In genomic region chr1:19209990-19210771, GRCh38 we compare ENCODE assay signal across 1 cellular context.
A peak's percentile ranks its signal among the peaks of the same experiment; 100 is the strongest.
TF ChIP-seq lines count a peak whose summit lies in the region.

Gene UBR4, minus strand, starts transcription at chr1:19210266. Its CDS starts 18 bp downstream, at chr1:19210248.

TF ChIP-seq in HepG2, 621 proteins besides CTCF, POLR2A, EP300 and RAD21 (continued from another document and continues in another):
- TF ChIP-seq PBX2 (CRISPR knock-in tag; IDR thresholded peaks at IDR 0.05), result no peak
- TF ChIP-seq HOMEZ (CRISPR knock-in tag; IDR thresholded peaks at IDR 0.05; ENCODE audit: low read depth), result peak; percentile 53
- TF ChIP-seq SCMH1 (CRISPR knock-in tag; IDR thresholded peaks at IDR 0.05; ENCODE audit: borderline replicate concordance), result no peak
- no peak for TF ChIP-seq ZNF549 (CRISPR knock-in tag; IDR thresholded peaks at IDR 0.05)
- TF ChIP-seq ZNF3 (CRISPR knock-in tag; IDR thresholded peaks at IDR 0.05), result no peak
- TF ChIP-seq YEATS4 (CRISPR knock-in tag; IDR thresholded peaks at IDR 0.05; ENCODE audit: borderline replicate concordance), result peak; percentile 85; the same call in 1 of the 2 replicates
- TF ChIP-seq SNAI1 (CRISPR knock-in tag; IDR thresholded peaks at IDR 0.05; ENCODE audit: borderline replicate concordance), result peak; percentile 75
- peak; percentile 51; the same call in 1 of the 2 replicates for TF ChIP-seq ZNF709 (CRISPR knock-in tag; IDR thresholded peaks at IDR 0.05)
- peak; percentile 76; the same call in 1 of the 2 replicates for TF ChIP-seq TP53 (CRISPR knock-in tag; conservative IDR thresholded peaks at IDR 0.05)
- TF ChIP-seq SMAD9 (CRISPR knock-in tag; IDR thresholded peaks at IDR 0.05), result peak; percentile 4; the same call in 1 of the 2 replicates
- TF ChIP-seq PTBP1 (IDR thresholded peaks at IDR 0.05; ENCODE audit: low read depth, low read length, poor library complexity, severe bottlenecking), result no peak
- peak; percentile 78; the same call in 1 of the 2 replicates for TF ChIP-seq ZNF710 (CRISPR knock-in tag; IDR thresholded peaks at IDR 0.05; ENCODE audit: borderline replicate concordance)
- TF ChIP-seq MYC (CRISPR knock-in tag; IDR thresholded peaks at IDR 0.05; ENCODE audit: borderline replicate concordance), result peak; percentile 95
- peak; percentile 44; the same call in 1 of the 2 replicates for TF ChIP-seq ZNF44 (CRISPR knock-in tag; IDR thresholded peaks at IDR 0.05)
- TF ChIP-seq ZNF576 (CRISPR knock-in tag; IDR thresholded peaks at IDR 0.05), result no peak
- TF ChIP-seq ZNF615 (CRISPR knock-in tag; IDR thresholded peaks at IDR 0.05; ENCODE audit: borderline replicate concordance), result no peak
- no peak for TF ChIP-seq ZNF280D (CRISPR knock-in tag; IDR thresholded peaks at IDR 0.05)
- peak; percentile 76; the same call in 1 of the 2 replicates for TF ChIP-seq DNMT1 (CRISPR knock-in tag; IDR thresholded peaks at IDR 0.05)
- TF ChIP-seq CHCHD3 (CRISPR knock-in tag; IDR thresholded peaks at IDR 0.05), result no peak
- no peak for TF ChIP-seq RNF219 (CRISPR knock-in tag; IDR thresholded peaks at IDR 0.05)
- no peak for TF ChIP-seq DNMT3B (CRISPR knock-in tag; conservative IDR thresholded peaks at IDR 0.05)
- TF ChIP-seq MIXL1 (CRISPR knock-in tag; IDR thresholded peaks at IDR 0.05), result peak; percentile 79
- TF ChIP-seq ZNF292 (CRISPR knock-in tag; IDR thresholded peaks at IDR 0.05; ENCODE audit: borderline replicate concordance, low read depth), result no peak; the same call in 1 of the 2 replicates
- TF ChIP-seq KLF6 (CRISPR knock-in tag; IDR thresholded peaks at IDR 0.05), result peak; percentile 77; the same call in 1 of the 2 replicates
- TF ChIP-seq ZNF180 (CRISPR knock-in tag; IDR thresholded peaks at IDR 0.05; ENCODE audit: borderline replicate concordance, low read depth), result peak; percentile 89; the same call in 1 of the 2 replicates
- no peak for TF ChIP-seq HNF1A (IDR thresholded peaks at IDR 0.05; ENCODE audit: low read depth)
- peak; percentile 67; the same call in 1 of the 2 replicates for TF ChIP-seq HNF1A (CRISPR knock-in tag; IDR thresholded peaks at IDR 0.05; ENCODE audit: borderline replicate concordance)
- TF ChIP-seq SRSF1 (optimal IDR thresholded peaks at IDR 0.05; ENCODE audit: low read depth, low read length), result no peak
- no peak for TF ChIP-seq PHB2 (IDR thresholded peaks at IDR 0.05; ENCODE audit: partially characterized antibody)
- no peak for TF ChIP-seq ZBTB46 (CRISPR knock-in tag; IDR thresholded peaks at IDR 0.05; ENCODE audit: borderline replicate concordance)
- no peak for TF ChIP-seq KLF9 (CRISPR knock-in tag; IDR thresholded peaks at IDR 0.05; ENCODE audit: low read depth)
- TF ChIP-seq PLSCR1 (CRISPR knock-in tag; IDR thresholded peaks at IDR 0.05; ENCODE audit: borderline replicate concordance), result no peak
- TF ChIP-seq FOXO1 (CRISPR knock-in tag; IDR thresholded peaks at IDR 0.05), result peak; percentile 69
- peak; percentile 10; the same call in 1 of the 2 replicates for TF ChIP-seq ZNF670 (CRISPR knock-in tag; IDR thresholded peaks at IDR 0.05; ENCODE audit: borderline replicate concordance)
- no peak for TF ChIP-seq ZNF691 (CRISPR knock-in tag; IDR thresholded peaks at IDR 0.05; ENCODE audit: borderline replicate concordance, low read depth)
- TF ChIP-seq SOX5 (CRISPR knock-in tag; IDR thresholded peaks at IDR 0.05; ENCODE audit: borderline replicate concordance), result peak; percentile 68
- no peak for TF ChIP-seq DMTF1 (CRISPR knock-in tag; IDR thresholded peaks at IDR 0.05)
- TF ChIP-seq IKZF1 (IDR thresholded peaks at IDR 0.05), result no peak
- peak; percentile 66; the same call in 1 of the 2 replicates for TF ChIP-seq TMF1 (CRISPR knock-in tag; IDR thresholded peaks at IDR 0.05; ENCODE audit: low read depth)
